8 cellular contexts compared by ENCODE assay signal in the genomic region with DNA sequence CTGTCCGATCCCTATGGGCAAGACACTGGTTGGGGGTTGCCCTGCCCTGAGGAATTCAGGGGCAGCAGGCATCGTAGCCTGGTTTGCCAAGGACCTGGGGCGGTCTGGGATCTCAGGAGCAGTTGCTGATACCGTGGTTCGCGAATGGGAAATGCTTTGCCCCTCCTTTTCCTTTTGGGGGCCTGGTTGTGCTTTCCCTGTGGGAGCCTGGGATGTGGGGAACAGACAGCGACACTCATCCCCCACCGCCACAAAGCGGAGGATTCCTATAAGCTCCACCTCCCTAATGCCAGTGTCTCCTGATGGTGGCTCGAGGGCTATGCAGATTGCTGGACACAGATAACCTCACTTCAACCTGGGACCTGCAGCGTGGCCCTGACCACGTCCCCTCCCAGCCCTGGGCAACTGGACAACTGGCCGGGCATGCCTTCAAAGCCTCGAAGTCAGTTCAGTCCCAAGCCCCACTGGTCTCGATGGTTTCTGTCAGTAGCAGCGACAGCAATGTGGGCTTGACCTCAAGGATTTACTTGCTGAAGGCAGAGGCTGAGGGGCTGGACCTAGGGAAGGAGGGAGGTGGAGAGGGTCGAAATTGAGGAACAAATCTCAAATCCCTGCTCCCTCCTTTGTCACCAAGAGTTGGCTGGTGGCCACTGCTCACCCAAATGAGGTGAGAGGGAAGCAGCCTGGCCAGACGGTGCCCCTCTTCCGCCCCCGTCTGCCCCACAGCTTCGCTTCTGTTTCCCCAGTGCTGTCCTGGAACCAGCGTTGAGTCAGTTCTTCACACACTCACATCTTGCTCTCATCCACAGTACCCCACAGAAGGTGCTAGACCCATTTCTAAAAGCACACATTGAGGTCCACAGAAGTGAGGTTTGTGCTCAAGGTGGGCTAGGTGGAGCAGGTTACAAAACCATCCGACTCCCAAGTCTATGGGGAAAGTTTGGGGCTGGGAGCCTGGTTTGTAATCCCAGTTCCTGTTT. TPM values are rescaled to one million over a fixed set of nuclear protein-coding genes. Genes with fewer than 3 reads are reported as not detected.
DNase-seq lines count a peak whose midpoint lies in the region; ATAC-seq and TF ChIP-seq lines count a peak whose summit lies in the region.

No MANE protein-coding gene starts in this region.

- DNase-seq in ELF-1 (ENCODE audit: low read depth, low spot score) (peak; percentile 58), T-helper 17 cell (no peak), fibroblast of villous mesenchyme (ENCODE audit: low read depth) (peak; percentile 58), retinal pigment epithelial cell (ENCODE audit: low read depth) (no peak), 8988T (no peak), HK-2 (ENCODE audit: unreplicated experiment) (no peak)
- DNase-seq in stimulated activated CD4-positive, alpha-beta T cell treated with anti-CD3 and anti-CD28 coated beads, Interleukin-4, amount 100 ng/mL, for 1 hour = no peak

- H3K27me3 Mint-ChIP-seq in T-helper 17 cell = no peaks in the 10 kb centered on the region

- ATAC-seq in T-helper 17 cell (no peak), GM19463 (IDR thresholded peaks at IDR 0.05; ENCODE audit: unreplicated experiment) (no peak)

- no peak for TF ChIP-seq CTCF in fibroblast of villous mesenchyme (IDR thresholded peaks at IDR 0.05; ENCODE audit: insufficient read depth, low read depth, low read length)
- TF ChIP-seq CTCF in retinal pigment epithelial cell (conservative IDR thresholded peaks at IDR 0.05; ENCODE audit: low read depth, low read length) = no peak

- H3K27ac Mint-ChIP-seq in T-helper 17 cell = peak overlapping the region; percentile 14

- no peaks in the 10 kb centered on the region for H3K36me3 Mint-ChIP-seq in T-helper 17 cell (ENCODE audit: low read depth)

- H3K4me1 Mint-ChIP-seq in T-helper 17 cell = peaks cover 27% of the 10 kb centered on the region

- H3K9me3 ChIP-seq in T-helper 17 cell (ENCODE audit: control insufficient read depth, low read length, poor library complexity, severe bottlenecking) = no peaks in the 10 kb centered on the region

- peak overlapping the region; percentile 81 for H3K4me3 ChIP-seq in fibroblast of villous mesenchyme (ENCODE audit: low read depth, low read length)
- H3K4me3 ChIP-seq in retinal pigment epithelial cell (ENCODE audit: low read length) = peak overlapping the region; percentile 97

- H3K4me3 Mint-ChIP-seq in T-helper 17 cell = peak overlapping the region; percentile 92

RNA-seq across cellular contexts. Expression of gene CEBPB, which starts 3.5 kb away (rescaled TPM):
- 10 to 100 TPM; 18.1 to 32.8 TPM for total RNA-seq in T-helper 17 cell
- total RNA-seq in fibroblast of villous mesenchyme = 70.4 and 71.5 TPM in 2 replicates

RNA-seq across cellular contexts. Expression of gene PEDS1, which starts 40.6 kb away (rescaled TPM):
- total RNA-seq in T-helper 17 cell (10 to 100 TPM; 14.3 to 22.6 TPM), fibroblast of villous mesenchyme (25.9 and 27.7 TPM in 2 replicates)

Comparison
In these comparisons a context has a peak if more than half of its experiments do, and no peak if none do; other contexts are left out.
1. DNase-seq: peak in ELF-1 (single experiment) and fibroblast of villous mesenchyme (single experiment); none in T-helper 17 cell (0 of 3), retinal pigment epithelial cell (single experiment), 8988T (single experiment), stimulated activated CD4-positive, alpha-beta T cell treated with anti-CD3 and anti-CD28 coated beads, Interleukin-4, amount 100 ng/mL, for 1 hour (single experiment) and HK-2 (single experiment).